9 cellular contexts compared by ENCODE assay signal in the genomic region with DNA sequence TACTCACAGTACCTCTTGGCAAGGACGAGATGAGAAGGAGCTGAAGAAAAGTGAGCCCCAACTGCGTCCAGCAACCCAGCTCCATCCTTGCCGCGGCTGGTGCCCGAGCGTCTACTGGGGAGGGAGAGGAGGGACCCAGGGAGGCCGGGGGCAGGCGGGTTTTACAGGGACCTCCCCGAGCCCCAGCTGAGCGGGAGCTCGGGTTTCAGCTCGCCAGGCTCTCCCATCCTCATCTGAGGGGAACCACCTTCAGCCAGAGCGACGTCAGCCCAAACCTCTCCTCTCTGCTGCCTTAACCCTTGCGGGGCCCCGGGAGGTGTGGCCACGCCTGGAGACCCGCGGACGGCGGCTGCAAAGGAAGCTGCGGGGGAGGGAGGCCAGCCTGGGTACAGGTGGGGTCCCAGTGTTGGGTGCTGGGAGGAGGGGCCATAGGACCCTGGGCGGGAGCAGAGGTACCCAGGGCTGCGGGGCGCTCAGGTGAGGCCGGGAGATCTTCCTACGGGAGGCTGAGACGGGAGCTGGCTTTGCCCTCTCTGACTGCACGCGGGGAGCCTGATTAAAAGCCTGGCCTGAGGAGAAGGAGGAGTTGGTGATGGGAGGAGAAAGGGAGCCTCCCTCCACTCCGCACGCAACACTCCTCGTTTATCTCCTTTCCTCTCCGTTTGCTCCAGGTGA. TPM values are rescaled to one million over a fixed set of nuclear protein-coding genes. Genes with fewer than 3 reads are reported as not detected.
DNase-seq lines count a peak whose midpoint lies in the region; ATAC-seq and TF ChIP-seq lines count a peak whose summit lies in the region.
"Had no signal": no experiment of that assay in that cellular context is flagged by ENCODE, and none has a peak within 500 bp of the region (broad histone marks: within the 10 kb centered on the region; RNA-seq: fewer than 3 reads in every experiment).

A gene with protein sequence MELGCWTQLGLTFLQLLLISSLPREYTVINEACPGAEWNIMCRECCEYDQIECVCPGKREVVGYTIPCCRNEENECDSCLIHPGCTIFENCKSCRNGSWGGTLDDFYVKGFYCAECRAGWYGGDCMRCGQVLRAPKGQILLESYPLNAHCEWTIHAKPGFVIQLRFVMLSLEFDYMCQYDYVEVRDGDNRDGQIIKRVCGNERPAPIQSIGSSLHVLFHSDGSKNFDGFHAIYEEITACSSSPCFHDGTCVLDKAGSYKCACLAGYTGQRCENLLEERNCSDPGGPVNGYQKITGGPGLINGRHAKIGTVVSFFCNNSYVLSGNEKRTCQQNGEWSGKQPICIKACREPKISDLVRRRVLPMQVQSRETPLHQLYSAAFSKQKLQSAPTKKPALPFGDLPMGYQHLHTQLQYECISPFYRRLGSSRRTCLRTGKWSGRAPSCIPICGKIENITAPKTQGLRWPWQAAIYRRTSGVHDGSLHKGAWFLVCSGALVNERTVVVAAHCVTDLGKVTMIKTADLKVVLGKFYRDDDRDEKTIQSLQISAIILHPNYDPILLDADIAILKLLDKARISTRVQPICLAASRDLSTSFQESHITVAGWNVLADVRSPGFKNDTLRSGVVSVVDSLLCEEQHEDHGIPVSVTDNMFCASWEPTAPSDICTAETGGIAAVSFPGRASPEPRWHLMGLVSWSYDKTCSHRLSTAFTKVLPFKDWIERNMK (minus strand): TSS at position 116 of the 675 bp plus-strand sequence. CDS start 31 bp downstream, at position 85.

- H3K4me2 ChIP-seq in hepatocyte, result peak within 1 kb of the TSS; percentile 92

- H3K27me3 Mint-ChIP-seq in activated naive CD4-positive, alpha-beta T cell treated with anti-CD3 and anti-CD28 coated beads for 36 hours (ENCODE audit: low read depth), result peaks cover 58% of the 10 kb centered on the region
- H3K27me3 Mint-ChIP-seq in activated naive CD8-positive, alpha-beta T cell treated with anti-CD3 and anti-CD28 coated beads for 36 hours, result peaks cover 81% of the 10 kb centered on the region
- peaks cover 80 to 97% of the 10 kb centered on the region in 2 donors for H3K27me3 Mint-ChIP-seq in effector memory CD8-positive, alpha-beta T cell

- DNase-seq in activated naive CD4-positive, alpha-beta T cell treated with anti-CD3 and anti-CD28 coated beads for 36 hours, result peak; percentile 54
- DNase-seq in activated naive CD4-positive, alpha-beta T cell treated with anti-CD3 and anti-CD28 coated beads, Interleukin-2, amount 50 U/mL, for 16 hours, result no peak
- peak; percentile 43 for DNase-seq in activated naive CD8-positive, alpha-beta T cell treated with anti-CD3 and anti-CD28 coated beads for 36 hours
- peak; percentile 75 for DNase-seq in hepatocyte (ENCODE audit: low spot score)
- DNase-seq in NCI-H2029 treated with DMSO at 0.1 percent for 48 hours (lab: John Stamatoyannopoulos, UW), result no peak
- no peak for DNase-seq in GM10266 (ENCODE audit: extremely low spot score)
- DNase-seq in effector memory CD8-positive, alpha-beta T cell, result no peak

- H4K20me1 ChIP-seq in hepatocyte (ENCODE audit: insufficient read depth, poor library complexity, severe bottlenecking), result no peaks in the 10 kb centered on the region

- CTCF ChIA-PET in activated naive CD4-positive, alpha-beta T cell treated with anti-CD3 and anti-CD28 coated beads for 36 hours (lab: Charles Lee), result no interaction called here

- H3K9me3 Mint-ChIP-seq in activated naive CD4-positive, alpha-beta T cell treated with anti-CD3 and anti-CD28 coated beads for 36 hours, result no peaks in the 10 kb centered on the region
- H3K9me3 Mint-ChIP-seq in activated naive CD8-positive, alpha-beta T cell treated with anti-CD3 and anti-CD28 coated beads for 36 hours, result no peaks in the 10 kb centered on the region
- H3K9me3 Mint-ChIP-seq in effector memory CD8-positive, alpha-beta T cell, result no peaks in the 10 kb centered on the region

- no peaks in the 10 kb centered on the region for H3K79me2 ChIP-seq in hepatocyte

- H3K4me3 ChIP-seq in hepatocyte (no peak within 1 kb of the TSS), skeletal muscle tissue (ENCODE audit: low read length in 3 of 3) (peak within 1 kb of the TSS in 2 of 3 donors; percentile 42 to 59)

- no peaks in the 10 kb centered on the region for H3K9me2 ChIP-seq in hepatocyte (replicated peaks; ENCODE audit: insufficient read depth)

- no peak for ATAC-seq in effector memory CD8-positive, alpha-beta T cell (replicated peaks)

- TF ChIP-seq CTCF in hepatocyte (IDR thresholded peaks at IDR 0.05; ENCODE audit: poor library complexity) (no peak), GM10266 (IDR thresholded peaks at IDR 0.05; ENCODE audit: control insufficient read depth, insufficient read depth, low read depth, missing control alignments) (no peak)

- peaks cover 12% of the 10 kb centered on the region for H3K4me1 Mint-ChIP-seq in activated naive CD4-positive, alpha-beta T cell treated with anti-CD3 and anti-CD28 coated beads for 36 hours (ENCODE audit: low read depth)
- peaks cover 4% of the 10 kb centered on the region for H3K4me1 Mint-ChIP-seq in activated naive CD8-positive, alpha-beta T cell treated with anti-CD3 and anti-CD28 coated beads for 36 hours
- peaks cover 0 to 3% of the 10 kb centered on the region in 2 donors for H3K4me1 Mint-ChIP-seq in effector memory CD8-positive, alpha-beta T cell (ENCODE audit: low read depth in 2 of 2)

- peak within 1 kb of the TSS; percentile 61 for H2AFZ ChIP-seq in hepatocyte

- H3K9me3 ChIP-seq in hepatocyte (ENCODE audit: low read depth) (no peaks in the 10 kb centered on the region), skeletal muscle tissue (ENCODE audit: control insufficient read depth in 3 of 3, low read length in 3 of 3) (no peaks in the 10 kb centered on the region)

- H3K27me3 ChIP-seq in hepatocyte (no peaks in the 10 kb centered on the region), skeletal muscle tissue (ENCODE audit: control insufficient read depth in 3 of 3, insufficient read depth in 3 of 3, low read length in 3 of 3) (peaks cover 21 to 30% (median 30%) of the 10 kb centered on the region in 3 donors)

- H3K27ac ChIP-seq in hepatocyte (peak within 1 kb of the TSS; percentile 12), skeletal muscle tissue (ENCODE audit: low read depth, low read length) (no peak within 1 kb of the TSS)

- H3K27ac Mint-ChIP-seq in activated naive CD4-positive, alpha-beta T cell treated with anti-CD3 and anti-CD28 coated beads for 36 hours, result no peak within 1 kb of the TSS
- no peak within 1 kb of the TSS for H3K27ac Mint-ChIP-seq in activated naive CD8-positive, alpha-beta T cell treated with anti-CD3 and anti-CD28 coated beads for 36 hours
- H3K27ac Mint-ChIP-seq in effector memory CD8-positive, alpha-beta T cell, result no peak within 1 kb of the TSS

- H3K4me1 ChIP-seq in hepatocyte (ENCODE audit: insufficient read depth) (peaks cover 32% of the 10 kb centered on the region), skeletal muscle tissue (ENCODE audit: control insufficient read depth in 3 of 3, insufficient read depth in 3 of 3, low read length in 3 of 3) (no peaks in the 10 kb centered on the region)

- no peaks in the 10 kb centered on the region for H3K36me3 Mint-ChIP-seq in activated naive CD4-positive, alpha-beta T cell treated with anti-CD3 and anti-CD28 coated beads for 36 hours (ENCODE audit: low read depth)
- H3K36me3 Mint-ChIP-seq in activated naive CD8-positive, alpha-beta T cell treated with anti-CD3 and anti-CD28 coated beads for 36 hours, result no peaks in the 10 kb centered on the region
- H3K36me3 Mint-ChIP-seq in effector memory CD8-positive, alpha-beta T cell (ENCODE audit: insufficient read depth), result no peaks in the 10 kb centered on the region

- intact Hi-C loops in activated naive CD4-positive, alpha-beta T cell treated with anti-CD3 and anti-CD28 coated beads for 36 hours (cut with micrococcal nuclease), result no loop called here

- H3K36me3 ChIP-seq in hepatocyte (replicated peaks; ENCODE audit: insufficient read depth, low read depth) (no peaks in the 10 kb centered on the region), skeletal muscle tissue (ENCODE audit: control insufficient read depth in 3 of 3, insufficient read depth in 3 of 3, low read length in 3 of 3) (no peaks in the 10 kb centered on the region)

- WGBS in hepatocyte (ENCODE audit: low lambda C conversion rate, missing lambda C conversion rate), result 3% methylated on average over 33 of the region's 34 CpGs

- peak within 1 kb of the TSS in 1 of 3 donors; percentile 40 for H3K9ac ChIP-seq in skeletal muscle tissue (ENCODE audit: low read depth in 1 of 3, low read length in 3 of 3)

- H3K4me3 Mint-ChIP-seq in activated naive CD4-positive, alpha-beta T cell treated with anti-CD3 and anti-CD28 coated beads for 36 hours, result no peak within 1 kb of the TSS
- peak within 1 kb of the TSS; percentile 33 for H3K4me3 Mint-ChIP-seq in activated naive CD8-positive, alpha-beta T cell treated with anti-CD3 and anti-CD28 coated beads for 36 hours
- H3K4me3 Mint-ChIP-seq in effector memory CD8-positive, alpha-beta T cell, result no peak within 1 kb of the TSS

RNA-seq across cellular contexts. Expression of the gene that starts here (rescaled TPM):
- total RNA-seq in activated naive CD4-positive, alpha-beta T cell treated with anti-CD3 and anti-CD28 coated beads for 36 hours, result not detected
- total RNA-seq in activated naive CD8-positive, alpha-beta T cell treated with anti-CD3 and anti-CD28 coated beads for 36 hours, result not detected
- total RNA-seq in hepatocyte (24.8 and 31.1 TPM in 2 replicates), skeletal muscle tissue (37.1 TPM)
- polyA plus RNA-seq in hepatocyte, result 26.3 and 35.2 TPM in 2 replicates
- total RNA-seq: T-helper 2 cell treated with Interferon-gamma antibody and Interleukin-4, amounts not matched to agents 100 ng/mL and 5 ng/mL, for 36 hours had no signal

Comparison
In these comparisons a context has a peak if more than half of its experiments do, and no peak if none do; other contexts are left out.
1. RNA of the gene that starts here (total RNA-seq): 37.1 TPM in skeletal muscle tissue (single experiment) and 24.8 to 31.1 TPM in hepatocyte; not detected in activated naive CD4-positive, alpha-beta T cell treated with anti-CD3 and anti-CD28 coated beads for 36 hours and not detected in activated naive CD8-positive, alpha-beta T cell treated with anti-CD3 and anti-CD28 coated beads for 36 hours; every median in the first group is over 10 times any median in the second.
2. Peak in DNase-seq in activated naive CD4-positive, alpha-beta T cell treated with anti-CD3 and anti-CD28 coated beads for 36 hours; RNA of the gene not detected or under 1 TPM.
3. Peak in DNase-seq in activated naive CD8-positive, alpha-beta T cell treated with anti-CD3 and anti-CD28 coated beads for 36 hours; RNA of the gene not detected or under 1 TPM.